ENCODE assay signal across 20 cellular contexts in genomic region chr10:76969366-76969990, GRCh38.
"Had no signal": no experiment of that assay in that cellular context is flagged by ENCODE, and none has a peak within 500 bp of the region (broad histone marks: within the 10 kb centered on the region; RNA-seq: fewer than 3 reads in every experiment).

No MANE protein-coding gene starts in this region.

- H3K27me3 ChIP-seq: esophagus squamous epithelium, gastroesophageal sphincter, hepatocyte, testis, tibial nerve had no signal

- H3K27ac ChIP-seq: epithelial cell of prostate, esophagus squamous epithelium, gastroesophageal sphincter, neutrophil, psoas muscle, testis, tibial nerve had no signal

- H3K9me3 ChIP-seq: esophagus squamous epithelium, gastroesophageal sphincter, neutrophil, psoas muscle, testis, tibial nerve had no signal

- H3K4me2 ChIP-seq: hepatocyte had no signal

- H3K36me3 Mint-ChIP-seq: naive B cell had no signal

- H2AFZ ChIP-seq: hepatocyte had no signal

- H3K4me1 Mint-ChIP-seq: naive B cell had no signal

- H3K79me2 ChIP-seq: hepatocyte had no signal

- H3K9me3 Mint-ChIP-seq: dendritic cell treated with granulocyte-macrophage colony-stimulating factor and Interleukin-4, amounts not matched to agents 40 ng/mL and 50 ng/mL, for 4 days; naive B cell; nephron; stimulated activated naive CD8-positive, alpha-beta T cell treated with anti-CD3 and anti-CD28 coated beads, Interleukin-15, Interleukin-2, amounts not matched to agents 100 ng/mL and 50 ng/mL, for 24 hours had no signal

- H3K27ac Mint-ChIP-seq: dendritic cell treated with granulocyte-macrophage colony-stimulating factor and Interleukin-4, amounts not matched to agents 40 ng/mL and 50 ng/mL, for 4 days; effector memory CD8-positive, alpha-beta T cell; naive B cell; stimulated activated naive CD8-positive, alpha-beta T cell treated with anti-CD3 and anti-CD28 coated beads, Interleukin-15, Interleukin-2, amounts not matched to agents 100 ng/mL and 50 ng/mL, for 24 hours had no signal

- H3K4me3 ChIP-seq: esophagus squamous epithelium, gastroesophageal sphincter, hepatocyte, psoas muscle, testis, tibial nerve had no signal

- ATAC-seq: effector memory CD8-positive, alpha-beta T cell; gastroesophageal sphincter; psoas muscle had no signal

- H3K4me1 ChIP-seq: esophagus squamous epithelium, gastroesophageal sphincter, psoas muscle, testis had no signal

- H3K4me3 Mint-ChIP-seq: dendritic cell treated with granulocyte-macrophage colony-stimulating factor and Interleukin-4, amounts not matched to agents 40 ng/mL and 50 ng/mL, for 4 days; effector memory CD8-positive, alpha-beta T cell; naive B cell; nephron; stimulated activated naive CD8-positive, alpha-beta T cell treated with anti-CD3 and anti-CD28 coated beads, Interleukin-15, Interleukin-2, amounts not matched to agents 100 ng/mL and 50 ng/mL, for 24 hours had no signal

- DNase-seq: cerebellar nuclear complex; effector memory CD8-positive, alpha-beta T cell; esophagus squamous epithelium; foreskin fibroblast; glutamatergic neuron; kidney glomerular epithelial cell; mesendoderm; naive B cell; psoas muscle; small intestine; stimulated activated CD4-positive, alpha-beta T cell treated with anti-CD3 and anti-CD28 coated beads, Interleukin-2, amount 100 ng/mL, for 48 hours; testis had no signal

- H3K36me3 ChIP-seq: esophagus squamous epithelium, neutrophil, tibial nerve had no signal
